In genomic region chr16:67154578-67155304, GRCh38 we compare ENCODE assay signal across 1 cellular context.
TF ChIP-seq lines count a peak whose summit lies in the region.

No MANE protein-coding gene starts in this region.

TF ChIP-seq in IMR-90, 13 proteins besides CTCF, POLR2A, EP300 and RAD21:
- TF ChIP-seq FOS (IDR thresholded peaks at IDR 0.05; ENCODE audit: low read depth, low read length) (no peak), MXI1 (IDR thresholded peaks at IDR 0.05; ENCODE audit: borderline replicate concordance, low read depth, low read length) (no peak), RCOR1 (IDR thresholded peaks at IDR 0.05; ENCODE audit: insufficient replicate concordance, low read length) (no peak), BHLHE40 (IDR thresholded peaks at IDR 0.05; ENCODE audit: low read depth, low read length) (no peak), CHD1 (IDR thresholded peaks at IDR 0.05; ENCODE audit: low read depth, low read length) (no peak)
TF ChIP-seq in IMR-90: peak in this region for 0.
